8 cellular contexts compared by ENCODE assay signal in the genomic region with DNA sequence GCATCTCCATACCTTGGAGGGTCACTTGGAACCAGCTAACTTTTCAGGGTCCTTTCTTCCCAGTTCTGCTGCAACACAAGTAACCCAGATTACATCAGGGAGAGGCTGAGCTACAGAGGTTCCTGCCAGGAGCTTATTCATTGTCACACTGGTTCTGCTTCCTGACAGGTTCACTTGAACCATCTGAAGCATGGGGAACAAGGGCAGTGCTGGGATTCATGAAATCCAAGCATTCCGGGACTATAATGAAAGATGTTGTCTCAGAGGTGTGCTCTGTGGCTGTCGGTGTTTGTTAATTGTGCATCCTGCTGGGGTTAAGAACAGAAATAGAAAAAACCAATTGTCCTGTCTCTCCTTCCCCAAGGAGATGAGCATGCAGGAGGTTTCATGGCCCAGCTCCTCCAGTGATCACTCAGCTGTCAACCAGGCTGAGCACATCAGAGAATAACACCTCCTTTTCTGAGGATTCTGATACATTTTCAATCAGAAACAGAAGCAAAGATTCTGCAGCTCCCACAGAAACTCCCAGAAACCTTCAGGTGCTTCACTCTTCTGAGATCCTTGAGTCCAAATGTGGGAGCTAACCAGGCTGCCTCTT. TPM values are rescaled to one million over a fixed set of nuclear protein-coding genes. Genes with fewer than 3 reads are reported as not detected.
"Had no signal": no experiment of that assay in that cellular context is flagged by ENCODE, and none has a peak within 500 bp of the region (broad histone marks: within the 10 kb centered on the region; RNA-seq: fewer than 3 reads in every experiment).

A gene with protein sequence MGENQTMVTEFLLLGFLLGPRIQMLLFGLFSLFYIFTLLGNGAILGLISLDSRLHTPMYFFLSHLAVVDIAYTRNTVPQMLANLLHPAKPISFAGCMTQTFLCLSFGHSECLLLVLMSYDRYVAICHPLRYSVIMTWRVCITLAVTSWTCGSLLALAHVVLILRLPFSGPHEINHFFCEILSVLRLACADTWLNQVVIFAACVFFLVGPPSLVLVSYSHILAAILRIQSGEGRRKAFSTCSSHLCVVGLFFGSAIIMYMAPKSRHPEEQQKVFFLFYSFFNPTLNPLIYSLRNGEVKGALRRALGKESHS (plus strand): TSS at position 548 of the 598 bp plus-strand sequence. CDS start 5,706 bp downstream, outside the sequence.

RNA-seq across cellular contexts. Expression of the gene that starts here (rescaled TPM):
- total RNA-seq: LHCN-M2, MCF 10A, NCI-H460, OCI-LY7, PC-9, Right ventricle myocardium inferior, SJCRH30, SK-MEL-5 had no signal
